In the genomic region with DNA sequence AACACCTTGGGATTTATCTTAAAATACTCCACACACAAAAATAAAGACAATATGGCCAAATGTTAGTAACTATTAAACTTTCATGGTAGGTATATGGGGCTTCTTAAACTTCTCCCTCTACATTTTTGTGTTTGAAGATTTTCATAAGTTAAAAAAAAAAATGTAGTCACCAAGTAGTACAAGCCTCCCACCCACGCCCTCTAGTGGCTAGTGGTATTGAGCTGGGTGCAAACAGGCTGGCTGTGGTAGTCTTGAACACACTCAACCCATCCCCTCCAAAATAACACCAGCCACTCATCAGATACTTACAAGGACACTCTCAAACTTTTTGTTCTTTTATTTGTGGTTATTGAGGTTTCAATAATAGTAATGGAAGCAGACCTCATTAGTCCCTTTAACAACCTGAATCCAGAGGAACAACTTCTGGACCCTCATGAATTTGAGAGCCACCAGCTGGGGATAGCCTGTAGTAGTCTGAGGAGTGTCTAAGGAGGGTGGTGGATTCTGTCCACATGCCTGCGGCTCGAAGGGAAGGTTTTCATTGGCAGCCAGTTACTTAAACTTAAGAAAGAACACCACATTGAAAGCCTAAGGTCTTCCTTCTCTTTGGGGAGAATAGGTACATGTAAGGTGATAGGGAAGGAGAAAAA, we compare ENCODE assay signal across 7 cellular contexts. TPM values are rescaled to one million over a fixed set of nuclear protein-coding genes. Genes with fewer than 3 reads are reported as not detected.
DNase-seq lines count a peak whose midpoint lies in the region; ATAC-seq, FAIRE-seq and TF ChIP-seq lines count a peak whose summit lies in the region.

No MANE protein-coding gene starts in this region.

- peak; percentile 60 for ATAC-seq in HG03103 (IDR thresholded peaks at IDR 0.05; ENCODE audit: low read depth, unreplicated experiment)

- peak; percentile 55 for FAIRE-seq in GM12891 (lab: Jason Lieb, UNC)

- TF ChIP-seq POLR2A in GM12891 (IDR thresholded peaks at IDR 0.05; ENCODE audit: low read depth, low read length) = no peak

- DNase-seq in GM12891 (ENCODE audit: insufficient read length, low spot score) = peak; percentile 58
- DNase-seq in NCI-H526 (lab: John Stamatoyannopoulos, UW) = peak; percentile 0 to 61
- peak; percentile 38 to 79 for DNase-seq in activated CD4-positive, alpha-beta T cell treated with anti-CD3 and anti-CD28 coated beads, Interleukin-2, amount 50 U/mL, for 24 hours (ENCODE audit: low read depth in 1 of 2, low spot score in 1 of 2)
- DNase-seq in effector CD8-positive, alpha-beta T cell (lab: John Stamatoyannopoulos, UW) = peak; percentile 60
- DNase-seq in midbrain (lab: John Stamatoyannopoulos, UW) = peak; percentile 50
- DNase-seq in stimulated activated CD8-positive, alpha-beta memory T cell treated with anti-CD3 and anti-CD28 coated beads, Interleukin-4, amount 100 ng/mL, for 4 hours (ENCODE audit: low read depth in 2 of 2, low spot score in 1 of 2) = peak; percentile 48 to 67

TF ChIP-seq in GM12891, 5 proteins besides CTCF, POLR2A, EP300 and RAD21:
- TF ChIP-seq POLR2AphosphoS5 (IDR thresholded peaks at IDR 0.05; ENCODE audit: low read depth, low read length) (no peak), TAF1 (IDR thresholded peaks at IDR 0.05; ENCODE audit: low read depth, low read length) (no peak), POU2F2 (IDR thresholded peaks at IDR 0.05; ENCODE audit: low read depth, low read length) (no peak), SPI1 (IDR thresholded peaks at IDR 0.05; ENCODE audit: low read depth, low read length) (no peak), PAX5 (IDR thresholded peaks at IDR 0.05; ENCODE audit: insufficient read depth, low read length, severe bottlenecking) (no peak)
TF ChIP-seq in GM12891: peak in this region for 0.

RNA-seq across cellular contexts. Expression of gene RD3, which starts 15.6 kb away (rescaled TPM):
- polyA plus RNA-seq in GM12891 (2012; ENCODE audit: low read depth, missing spikeins) = not detected

Comparison
In these comparisons a context has a peak if more than half of its experiments do, and no peak if none do; other contexts are left out.
1. Peak in every context shown above with its lines: DNase-seq and ATAC-seq.